Comparison of ENCODE assay signal across 1 cellular context in the genomic region with DNA sequence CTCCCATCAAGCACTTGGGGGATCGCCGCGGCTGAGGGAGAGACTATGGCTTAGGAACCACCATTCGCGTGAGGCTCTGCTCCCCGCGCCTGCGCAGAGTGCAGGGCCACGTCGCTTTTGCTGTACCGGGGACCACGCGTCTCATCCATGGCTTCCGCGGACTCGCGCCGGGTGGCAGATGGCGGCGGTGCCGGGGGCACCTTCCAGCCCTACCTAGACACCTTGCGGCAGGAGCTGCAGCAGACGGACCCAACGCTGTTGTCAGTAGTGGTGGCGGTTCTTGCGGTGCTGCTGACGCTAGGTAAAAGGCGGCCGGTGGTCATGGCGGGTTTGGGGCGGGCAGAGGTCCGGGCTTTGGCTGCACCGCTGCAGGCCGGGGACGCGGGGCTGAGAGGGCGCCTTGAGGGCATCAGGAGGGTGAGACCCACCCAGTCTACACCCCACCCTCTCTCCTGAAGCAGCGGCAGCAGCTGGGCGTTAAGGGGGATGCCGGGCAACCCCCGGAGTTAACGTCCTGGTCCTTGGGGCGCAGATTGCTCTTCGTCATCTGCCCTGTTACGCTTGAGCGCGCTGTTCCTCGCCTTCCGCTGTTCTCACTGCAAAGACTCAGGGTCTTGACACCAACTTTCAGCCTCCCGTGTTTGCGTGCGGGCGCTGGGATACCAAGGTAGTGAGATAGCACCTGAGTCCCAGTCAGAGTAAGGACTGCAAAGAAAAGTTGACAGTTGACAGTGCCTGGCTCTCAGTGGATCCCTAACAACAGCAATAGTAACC.
TF ChIP-seq lines count a peak whose summit lies in the region.

A gene with protein sequence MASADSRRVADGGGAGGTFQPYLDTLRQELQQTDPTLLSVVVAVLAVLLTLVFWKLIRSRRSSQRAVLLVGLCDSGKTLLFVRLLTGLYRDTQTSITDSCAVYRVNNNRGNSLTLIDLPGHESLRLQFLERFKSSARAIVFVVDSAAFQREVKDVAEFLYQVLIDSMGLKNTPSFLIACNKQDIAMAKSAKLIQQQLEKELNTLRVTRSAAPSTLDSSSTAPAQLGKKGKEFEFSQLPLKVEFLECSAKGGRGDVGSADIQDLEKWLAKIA (plus strand): TSS at position 114 of the 774 bp plus-strand sequence. CDS start 34 bp downstream, at position 148.

TF ChIP-seq in K562, 482 proteins besides CTCF, POLR2A, EP300 and RAD21 (continued from another document and continues in another):
- TF ChIP-seq, protein P1, sequence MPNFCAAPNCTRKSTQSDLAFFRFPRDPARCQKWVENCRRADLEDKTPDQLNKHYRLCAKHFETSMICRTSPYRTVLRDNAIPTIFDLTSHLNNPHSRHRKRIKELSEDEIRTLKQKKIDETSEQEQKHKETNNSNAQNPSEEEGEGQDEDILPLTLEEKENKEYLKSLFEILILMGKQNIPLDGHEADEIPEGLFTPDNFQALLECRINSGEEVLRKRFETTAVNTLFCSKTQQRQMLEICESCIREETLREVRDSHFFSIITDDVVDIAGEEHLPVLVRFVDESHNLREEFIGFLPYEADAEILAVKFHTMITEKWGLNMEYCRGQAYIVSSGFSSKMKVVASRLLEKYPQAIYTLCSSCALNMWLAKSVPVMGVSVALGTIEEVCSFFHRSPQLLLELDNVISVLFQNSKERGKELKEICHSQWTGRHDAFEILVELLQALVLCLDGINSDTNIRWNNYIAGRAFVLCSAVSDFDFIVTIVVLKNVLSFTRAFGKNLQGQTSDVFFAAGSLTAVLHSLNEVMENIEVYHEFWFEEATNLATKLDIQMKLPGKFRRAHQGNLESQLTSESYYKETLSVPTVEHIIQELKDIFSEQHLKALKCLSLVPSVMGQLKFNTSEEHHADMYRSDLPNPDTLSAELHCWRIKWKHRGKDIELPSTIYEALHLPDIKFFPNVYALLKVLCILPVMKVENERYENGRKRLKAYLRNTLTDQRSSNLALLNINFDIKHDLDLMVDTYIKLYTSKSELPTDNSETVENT (CRISPR knock-in tag; IDR thresholded peaks at IDR 0.05), result no peak
- TF ChIP-seq, protein P2, sequence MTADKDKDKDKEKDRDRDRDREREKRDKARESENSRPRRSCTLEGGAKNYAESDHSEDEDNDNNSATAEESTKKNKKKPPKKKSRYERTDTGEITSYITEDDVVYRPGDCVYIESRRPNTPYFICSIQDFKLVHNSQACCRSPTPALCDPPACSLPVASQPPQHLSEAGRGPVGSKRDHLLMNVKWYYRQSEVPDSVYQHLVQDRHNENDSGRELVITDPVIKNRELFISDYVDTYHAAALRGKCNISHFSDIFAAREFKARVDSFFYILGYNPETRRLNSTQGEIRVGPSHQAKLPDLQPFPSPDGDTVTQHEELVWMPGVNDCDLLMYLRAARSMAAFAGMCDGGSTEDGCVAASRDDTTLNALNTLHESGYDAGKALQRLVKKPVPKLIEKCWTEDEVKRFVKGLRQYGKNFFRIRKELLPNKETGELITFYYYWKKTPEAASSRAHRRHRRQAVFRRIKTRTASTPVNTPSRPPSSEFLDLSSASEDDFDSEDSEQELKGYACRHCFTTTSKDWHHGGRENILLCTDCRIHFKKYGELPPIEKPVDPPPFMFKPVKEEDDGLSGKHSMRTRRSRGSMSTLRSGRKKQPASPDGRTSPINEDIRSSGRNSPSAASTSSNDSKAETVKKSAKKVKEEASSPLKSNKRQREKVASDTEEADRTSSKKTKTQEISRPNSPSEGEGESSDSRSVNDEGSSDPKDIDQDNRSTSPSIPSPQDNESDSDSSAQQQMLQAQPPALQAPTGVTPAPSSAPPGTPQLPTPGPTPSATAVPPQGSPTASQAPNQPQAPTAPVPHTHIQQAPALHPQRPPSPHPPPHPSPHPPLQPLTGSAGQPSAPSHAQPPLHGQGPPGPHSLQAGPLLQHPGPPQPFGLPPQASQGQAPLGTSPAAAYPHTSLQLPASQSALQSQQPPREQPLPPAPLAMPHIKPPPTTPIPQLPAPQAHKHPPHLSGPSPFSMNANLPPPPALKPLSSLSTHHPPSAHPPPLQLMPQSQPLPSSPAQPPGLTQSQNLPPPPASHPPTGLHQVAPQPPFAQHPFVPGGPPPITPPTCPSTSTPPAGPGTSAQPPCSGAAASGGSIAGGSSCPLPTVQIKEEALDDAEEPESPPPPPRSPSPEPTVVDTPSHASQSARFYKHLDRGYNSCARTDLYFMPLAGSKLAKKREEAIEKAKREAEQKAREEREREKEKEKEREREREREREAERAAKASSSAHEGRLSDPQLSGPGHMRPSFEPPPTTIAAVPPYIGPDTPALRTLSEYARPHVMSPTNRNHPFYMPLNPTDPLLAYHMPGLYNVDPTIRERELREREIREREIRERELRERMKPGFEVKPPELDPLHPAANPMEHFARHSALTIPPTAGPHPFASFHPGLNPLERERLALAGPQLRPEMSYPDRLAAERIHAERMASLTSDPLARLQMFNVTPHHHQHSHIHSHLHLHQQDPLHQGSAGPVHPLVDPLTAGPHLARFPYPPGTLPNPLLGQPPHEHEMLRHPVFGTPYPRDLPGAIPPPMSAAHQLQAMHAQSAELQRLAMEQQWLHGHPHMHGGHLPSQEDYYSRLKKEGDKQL (CRISPR knock-in tag; IDR thresholded peaks at IDR 0.05; ENCODE audit: borderline replicate concordance), result no peak
- TF ChIP-seq FOXP1 (CRISPR knock-in tag; IDR thresholded peaks at IDR 0.05), result peak; percentile 70; the same call in 1 of the 2 replicates
- TF ChIP-seq, protein P3, sequence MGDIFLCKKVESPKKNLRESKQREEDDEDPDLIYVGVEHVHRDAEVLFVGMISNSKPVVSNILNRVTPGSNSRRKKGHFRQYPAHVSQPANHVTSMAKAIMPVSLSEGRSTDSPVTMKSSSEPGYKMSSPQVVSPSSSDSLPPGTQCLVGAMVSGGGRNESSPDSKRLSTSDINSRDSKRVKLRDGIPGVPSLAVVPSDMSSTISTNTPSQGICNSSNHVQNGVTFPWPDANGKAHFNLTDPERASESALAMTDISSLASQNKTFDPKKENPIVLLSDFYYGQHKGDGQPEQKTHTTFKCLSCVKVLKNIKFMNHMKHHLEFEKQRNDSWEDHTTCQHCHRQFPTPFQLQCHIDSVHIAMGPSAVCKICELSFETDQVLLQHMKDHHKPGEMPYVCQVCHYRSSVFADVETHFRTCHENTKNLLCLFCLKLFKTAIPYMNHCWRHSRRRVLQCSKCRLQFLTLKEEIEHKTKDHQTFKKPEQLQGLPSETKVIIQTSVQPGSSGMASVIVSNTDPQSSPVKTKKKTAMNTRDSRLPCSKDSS (IDR thresholded peaks at IDR 0.05; ENCODE audit: low read depth, partially characterized antibody), result no peak
- TF ChIP-seq, protein P4, sequence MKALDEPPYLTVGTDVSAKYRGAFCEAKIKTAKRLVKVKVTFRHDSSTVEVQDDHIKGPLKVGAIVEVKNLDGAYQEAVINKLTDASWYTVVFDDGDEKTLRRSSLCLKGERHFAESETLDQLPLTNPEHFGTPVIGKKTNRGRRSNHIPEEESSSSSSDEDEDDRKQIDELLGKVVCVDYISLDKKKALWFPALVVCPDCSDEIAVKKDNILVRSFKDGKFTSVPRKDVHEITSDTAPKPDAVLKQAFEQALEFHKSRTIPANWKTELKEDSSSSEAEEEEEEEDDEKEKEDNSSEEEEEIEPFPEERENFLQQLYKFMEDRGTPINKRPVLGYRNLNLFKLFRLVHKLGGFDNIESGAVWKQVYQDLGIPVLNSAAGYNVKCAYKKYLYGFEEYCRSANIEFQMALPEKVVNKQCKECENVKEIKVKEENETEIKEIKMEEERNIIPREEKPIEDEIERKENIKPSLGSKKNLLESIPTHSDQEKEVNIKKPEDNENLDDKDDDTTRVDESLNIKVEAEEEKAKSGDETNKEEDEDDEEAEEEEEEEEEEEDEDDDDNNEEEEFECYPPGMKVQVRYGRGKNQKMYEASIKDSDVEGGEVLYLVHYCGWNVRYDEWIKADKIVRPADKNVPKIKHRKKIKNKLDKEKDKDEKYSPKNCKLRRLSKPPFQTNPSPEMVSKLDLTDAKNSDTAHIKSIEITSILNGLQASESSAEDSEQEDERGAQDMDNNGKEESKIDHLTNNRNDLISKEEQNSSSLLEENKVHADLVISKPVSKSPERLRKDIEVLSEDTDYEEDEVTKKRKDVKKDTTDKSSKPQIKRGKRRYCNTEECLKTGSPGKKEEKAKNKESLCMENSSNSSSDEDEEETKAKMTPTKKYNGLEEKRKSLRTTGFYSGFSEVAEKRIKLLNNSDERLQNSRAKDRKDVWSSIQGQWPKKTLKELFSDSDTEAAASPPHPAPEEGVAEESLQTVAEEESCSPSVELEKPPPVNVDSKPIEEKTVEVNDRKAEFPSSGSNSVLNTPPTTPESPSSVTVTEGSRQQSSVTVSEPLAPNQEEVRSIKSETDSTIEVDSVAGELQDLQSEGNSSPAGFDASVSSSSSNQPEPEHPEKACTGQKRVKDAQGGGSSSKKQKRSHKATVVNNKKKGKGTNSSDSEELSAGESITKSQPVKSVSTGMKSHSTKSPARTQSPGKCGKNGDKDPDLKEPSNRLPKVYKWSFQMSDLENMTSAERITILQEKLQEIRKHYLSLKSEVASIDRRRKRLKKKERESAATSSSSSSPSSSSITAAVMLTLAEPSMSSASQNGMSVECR (CRISPR knock-in tag; IDR thresholded peaks at IDR 0.05), result peak; percentile 84
- no peak for TF ChIP-seq BRD4 (IDR thresholded peaks at IDR 0.05)
- TF ChIP-seq CSDE1 (IDR thresholded peaks at IDR 0.05), result no peak
- no peak for TF ChIP-seq NCOA1 (IDR thresholded peaks at IDR 0.05; ENCODE audit: low read depth)
- no peak for TF ChIP-seq ETV6 (IDR thresholded peaks at IDR 0.05; ENCODE audit: borderline replicate concordance in 1 of 2, low read depth in 2 of 2, low read length in 1 of 2)
- no peak for TF ChIP-seq ETV6 (CRISPR knock-in tag; IDR thresholded peaks at IDR 0.05; ENCODE audit: borderline replicate concordance)
- TF ChIP-seq, protein P5, sequence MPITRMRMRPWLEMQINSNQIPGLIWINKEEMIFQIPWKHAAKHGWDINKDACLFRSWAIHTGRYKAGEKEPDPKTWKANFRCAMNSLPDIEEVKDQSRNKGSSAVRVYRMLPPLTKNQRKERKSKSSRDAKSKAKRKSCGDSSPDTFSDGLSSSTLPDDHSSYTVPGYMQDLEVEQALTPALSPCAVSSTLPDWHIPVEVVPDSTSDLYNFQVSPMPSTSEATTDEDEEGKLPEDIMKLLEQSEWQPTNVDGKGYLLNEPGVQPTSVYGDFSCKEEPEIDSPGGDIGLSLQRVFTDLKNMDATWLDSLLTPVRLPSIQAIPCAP (CRISPR knock-in tag; IDR thresholded peaks at IDR 0.05; ENCODE audit: borderline replicate concordance), result no peak
- no peak for TF ChIP-seq SMAD1 (IDR thresholded peaks at IDR 0.05; ENCODE audit: low read depth, low read length, partially characterized antibody)
- TF ChIP-seq RBM17 (IDR thresholded peaks at IDR 0.05; ENCODE audit: borderline replicate concordance, low read depth, low read length), result no peak
- peak in 1 of 2 experiments; percentile 96; a peak in 2 of 4 replicates for TF ChIP-seq HDAC1 (IDR thresholded peaks at IDR 0.05)
- no peak for TF ChIP-seq POLR2AphosphoS2 (IDR thresholded peaks at IDR 0.05; ENCODE audit: low read length)
- TF ChIP-seq ZNF232 (CRISPR knock-in tag; IDR thresholded peaks at IDR 0.05), result no peak
- no peak; a peak in 1 of 4 replicates for TF ChIP-seq SRF (CRISPR knock-in tag; IDR thresholded peaks at IDR 0.05)
- no peak for TF ChIP-seq ZNF551 (CRISPR knock-in tag; IDR thresholded peaks at IDR 0.05)
- no peak for TF ChIP-seq HDAC3 (IDR thresholded peaks at IDR 0.05; ENCODE audit: borderline replicate concordance, partially characterized antibody)
- TF ChIP-seq, protein P6, sequence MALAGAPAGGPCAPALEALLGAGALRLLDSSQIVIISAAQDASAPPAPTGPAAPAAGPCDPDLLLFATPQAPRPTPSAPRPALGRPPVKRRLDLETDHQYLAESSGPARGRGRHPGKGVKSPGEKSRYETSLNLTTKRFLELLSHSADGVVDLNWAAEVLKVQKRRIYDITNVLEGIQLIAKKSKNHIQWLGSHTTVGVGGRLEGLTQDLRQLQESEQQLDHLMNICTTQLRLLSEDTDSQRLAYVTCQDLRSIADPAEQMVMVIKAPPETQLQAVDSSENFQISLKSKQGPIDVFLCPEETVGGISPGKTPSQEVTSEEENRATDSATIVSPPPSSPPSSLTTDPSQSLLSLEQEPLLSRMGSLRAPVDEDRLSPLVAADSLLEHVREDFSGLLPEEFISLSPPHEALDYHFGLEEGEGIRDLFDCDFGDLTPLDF (CRISPR knock-in tag; IDR thresholded peaks at IDR 0.05), result no peak
- no peak for TF ChIP-seq CXXC5 (CRISPR knock-in tag; IDR thresholded peaks at IDR 0.05)
- TF ChIP-seq HDAC8 (tag; IDR thresholded peaks at IDR 0.05), result no peak
- TF ChIP-seq RB1 (IDR thresholded peaks at IDR 0.05; ENCODE audit: low read depth), result peak; percentile 70
- TF ChIP-seq L3MBTL2 (IDR thresholded peaks at IDR 0.05), result peak; percentile 45; the same call in 1 of the 2 replicates
- TF ChIP-seq, protein P7, sequence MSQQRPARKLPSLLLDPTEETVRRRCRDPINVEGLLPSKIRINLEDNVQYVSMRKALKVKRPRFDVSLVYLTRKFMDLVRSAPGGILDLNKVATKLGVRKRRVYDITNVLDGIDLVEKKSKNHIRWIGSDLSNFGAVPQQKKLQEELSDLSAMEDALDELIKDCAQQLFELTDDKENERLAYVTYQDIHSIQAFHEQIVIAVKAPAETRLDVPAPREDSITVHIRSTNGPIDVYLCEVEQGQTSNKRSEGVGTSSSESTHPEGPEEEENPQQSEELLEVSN (IDR thresholded peaks at IDR 0.05; ENCODE audit: borderline replicate concordance in 1 of 2, extremely low read depth in 1 of 2, insufficient read depth in 1 of 2, insufficient read length in 1 of 2, low read depth in 1 of 2, low read length in 1 of 2, poor library complexity in 1 of 2, severe bottlenecking in 1 of 2), result peak in 1 of 2 experiments; percentile 41
- peak in 1 of 2 experiments; percentile 36; a peak in 1 of 4 replicates for TF ChIP-seq TEAD1 (CRISPR knock-in tag; IDR thresholded peaks at IDR 0.05)
- TF ChIP-seq ZNF780A (CRISPR knock-in tag; IDR thresholded peaks at IDR 0.05), result no peak
- TF ChIP-seq, protein P8, sequence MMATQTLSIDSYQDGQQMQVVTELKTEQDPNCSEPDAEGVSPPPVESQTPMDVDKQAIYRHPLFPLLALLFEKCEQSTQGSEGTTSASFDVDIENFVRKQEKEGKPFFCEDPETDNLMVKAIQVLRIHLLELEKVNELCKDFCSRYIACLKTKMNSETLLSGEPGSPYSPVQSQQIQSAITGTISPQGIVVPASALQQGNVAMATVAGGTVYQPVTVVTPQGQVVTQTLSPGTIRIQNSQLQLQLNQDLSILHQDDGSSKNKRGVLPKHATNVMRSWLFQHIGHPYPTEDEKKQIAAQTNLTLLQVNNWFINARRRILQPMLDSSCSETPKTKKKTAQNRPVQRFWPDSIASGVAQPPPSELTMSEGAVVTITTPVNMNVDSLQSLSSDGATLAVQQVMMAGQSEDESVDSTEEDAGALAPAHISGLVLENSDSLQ (IDR thresholded peaks at IDR 0.05), result no peak
- TF ChIP-seq, protein P9, sequence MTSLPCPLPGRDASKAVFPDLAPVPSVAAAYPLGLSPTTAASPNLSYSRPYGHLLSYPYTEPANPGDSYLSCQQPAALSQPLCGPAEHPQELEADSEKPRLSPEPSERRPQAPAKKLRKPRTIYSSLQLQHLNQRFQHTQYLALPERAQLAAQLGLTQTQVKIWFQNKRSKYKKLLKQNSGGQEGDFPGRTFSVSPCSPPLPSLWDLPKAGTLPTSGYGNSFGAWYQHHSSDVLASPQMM (CRISPR knock-in tag; IDR thresholded peaks at IDR 0.05), result no peak
- TF ChIP-seq HEY1 (CRISPR knock-in tag; IDR thresholded peaks at IDR 0.05; ENCODE audit: borderline replicate concordance), result no peak
- no peak for TF ChIP-seq ZNF384 (IDR thresholded peaks at IDR 0.05; ENCODE audit: low read depth, low read length)
- no peak for TF ChIP-seq PTBP1 (IDR thresholded peaks at IDR 0.05; ENCODE audit: low read depth, low read length)
- TF ChIP-seq STAT5A (IDR thresholded peaks at IDR 0.05; ENCODE audit: borderline replicate concordance, low read length), result no peak
- TF ChIP-seq TAF7 (tag; IDR thresholded peaks at IDR 0.05), result peak; percentile 55; the same call in 1 of the 2 replicates
- no peak for TF ChIP-seq ZNF217 (CRISPR knock-in tag; IDR thresholded peaks at IDR 0.05)
- peak; percentile 54; the same call in 1 of the 2 replicates for TF ChIP-seq MXI1 (IDR thresholded peaks at IDR 0.05; ENCODE audit: low read depth, low read length)
